In genomic region chr12:62730649-62731377, GRCh38 we compare ENCODE assay signal across 9 cellular contexts.
DNase-seq lines count a peak whose midpoint lies in the region; ATAC-seq and TF ChIP-seq lines count a peak whose summit lies in the region.
"Had no signal": no experiment of that assay in that cellular context is flagged by ENCODE, and none has a peak within 500 bp of the region (broad histone marks: within the 10 kb centered on the region; RNA-seq: fewer than 3 reads in every experiment).

No MANE protein-coding gene starts in this region.

- H3K9me3 Mint-ChIP-seq in GM23338: no peaks in the 10 kb centered on the region; the same call in 2 of the 3 replicates
- no peaks in the 10 kb centered on the region for H3K9me3 Mint-ChIP-seq in activated T-cell treated with anti-CD3 and anti-CD28 coated beads, Interleukin-2, amount 50 U/mL, for 72 hours

- H3K27me3 Mint-ChIP-seq in GM23338 (ENCODE audit: insufficient read depth, low read depth, poor library complexity): peaks cover 7% of the 10 kb centered on the region
- H3K27me3 Mint-ChIP-seq in activated T-cell treated with anti-CD3 and anti-CD28 coated beads, Interleukin-2, amount 50 U/mL, for 72 hours (ENCODE audit: low read depth): peaks cover 5% of the 10 kb centered on the region

- no peak overlapping the region for H3K9ac ChIP-seq in fibroblast of lung (ENCODE audit: insufficient read depth, low read length)
- no peak overlapping the region for H3K9ac ChIP-seq in subcutaneous abdominal adipose tissue (ENCODE audit: low read length in 5 of 5)

- 0 out of 2 replicates have a peak, but pooled peaks cover 4% of the 10 kb centered on the region for H3F3A ChIP-seq in GM23338 (replicated peaks; ENCODE audit: low read depth)

- H3K36me3 Mint-ChIP-seq in GM23338 (ENCODE audit: low read depth): peaks cover 8% of the 10 kb centered on the region; the same call in 2 of the 3 replicates
- no peaks in the 10 kb centered on the region for H3K36me3 Mint-ChIP-seq in activated T-cell treated with anti-CD3 and anti-CD28 coated beads, Interleukin-2, amount 50 U/mL, for 72 hours (ENCODE audit: insufficient read depth in 2 of 2)

- H3K36me3 ChIP-seq in GM23338 (ENCODE audit: insufficient read depth): no peaks in the 10 kb centered on the region
- no peaks in the 10 kb centered on the region for H3K36me3 ChIP-seq in fibroblast of lung (ENCODE audit: control insufficient read depth, insufficient read depth, low read length)
- H3K36me3 ChIP-seq in subcutaneous abdominal adipose tissue (ENCODE audit: control insufficient read depth in 5 of 5, insufficient read depth in 5 of 5, low read length in 5 of 5): no peaks in the 10 kb centered on the region
- no peaks in the 10 kb centered on the region for H3K36me3 ChIP-seq in BE2C
- H3K36me3 ChIP-seq: right lobe of liver had no signal

- no peak overlapping the region for H3K4me3 Mint-ChIP-seq in GM23338
- no peak overlapping the region for H3K4me3 Mint-ChIP-seq in activated T-cell treated with anti-CD3 and anti-CD28 coated beads, Interleukin-2, amount 50 U/mL, for 72 hours

- H3K4me1 ChIP-seq in GM23338 (ENCODE audit: insufficient read depth) (peaks cover 28% of the 10 kb centered on the region), fibroblast of lung (ENCODE audit: control insufficient read depth, extremely low read depth, insufficient read depth, low read length) (peaks cover 30% of the 10 kb centered on the region), subcutaneous abdominal adipose tissue (ENCODE audit: control insufficient read depth in 5 of 5, insufficient read depth in 5 of 5, low read length in 5 of 5) (peaks cover 8 to 36% (median 25%) of the 10 kb centered on the region in 5 donors), BE2C (no peaks in the 10 kb centered on the region)
- H3K4me1 ChIP-seq: right lobe of liver had no signal

- no peak overlapping the region for H3K4me2 ChIP-seq in GM23338
- H3K4me2 ChIP-seq in fibroblast of lung (ENCODE audit: extremely low read depth, insufficient read depth, low read length): peak overlapping the region; percentile 89

- H3K4me3 ChIP-seq in GM23338 (no peak overlapping the region), fibroblast of lung (replicated peaks in 1 of 4; ENCODE audit: control extremely low read depth in 1 of 4, insufficient read depth in 1 of 4, low read depth in 3 of 4, low read length in 4 of 4) (peak overlapping the region in 3 of 4 experiments; percentile 3 to 21 (median 7)), subcutaneous abdominal adipose tissue (ENCODE audit: low read depth in 1 of 5, low read length in 5 of 5) (peak overlapping the region; percentile 4 to 38 (median 29)), BE2C (ENCODE audit: low read depth, low read length) (no peak overlapping the region)
- H3K4me3 ChIP-seq: right lobe of liver had no signal

- DNase-seq in GM23338 (ENCODE audit: low spot score) (no peak), RPMI8226 (peak; percentile 65), fibroblast of lung (ENCODE audit: low read depth in 2 of 2) (peak; percentile 65 to 92), BE2C (no peak)
- no peak for DNase-seq in activated T-cell treated with anti-CD3 and anti-CD28 coated beads, Interleukin-2, amount 50 U/mL, for 72 hours
- DNase-seq: right lobe of liver had no signal

- no peaks in the 10 kb centered on the region; the same call in 1 of the 2 replicates for H4K20me1 ChIP-seq in GM23338 (replicated peaks; ENCODE audit: insufficient read depth)
- H4K20me1 ChIP-seq in fibroblast of lung (ENCODE audit: control insufficient read depth, extremely low read depth, insufficient read depth, low read length): no peaks in the 10 kb centered on the region

- ATAC-seq in GM23338 (no peak), HG02981 (IDR thresholded peaks at IDR 0.05; ENCODE audit: unreplicated experiment) (no peak), esophagus mucosa (no peak)
- ATAC-seq in activated T-cell treated with anti-CD3 and anti-CD28 coated beads, Interleukin-2, amount 50 U/mL, for 72 hours (replicated peaks in 1 of 2): no peak

- TF ChIP-seq CTCF in GM23338 (conservative IDR thresholded peaks at IDR 0.05; ENCODE audit: low read depth in 2 of 2) (no peak), fibroblast of lung (conservative IDR thresholded peaks at IDR 0.05 in 1 of 2, IDR thresholded peaks at IDR 0.05 in 1 of 2; ENCODE audit: low read depth in 1 of 2, low read length in 2 of 2) (no peak), BE2C (IDR thresholded peaks at IDR 0.05; ENCODE audit: low read depth, low read length) (no peak)

- H3K27me3 ChIP-seq in GM23338 (ENCODE audit: insufficient read depth): no peaks in the 10 kb centered on the region
- H3K27me3 ChIP-seq in fibroblast of lung (ENCODE audit: control insufficient read depth, insufficient read depth, low read length): no peaks in the 10 kb centered on the region
- H3K27me3 ChIP-seq in subcutaneous abdominal adipose tissue (ENCODE audit: control insufficient read depth in 5 of 5, insufficient read depth in 4 of 5, low read length in 5 of 5): no peaks in the 10 kb centered on the region
- H3K27me3 ChIP-seq in BE2C: no peaks in the 10 kb centered on the region
- H3K27me3 ChIP-seq: right lobe of liver had no signal

- H2AFZ ChIP-seq in GM23338: no peak overlapping the region
- no peak overlapping the region for H2AFZ ChIP-seq in fibroblast of lung (ENCODE audit: low read length)

- peak overlapping the region; percentile 22; the same call in 1 of the 2 replicates for H3K27ac ChIP-seq in GM23338 (ENCODE audit: low read depth)
- peak overlapping the region; percentile 85 for H3K27ac ChIP-seq in fibroblast of lung (ENCODE audit: insufficient read depth, low read length)
- H3K27ac ChIP-seq in subcutaneous abdominal adipose tissue (ENCODE audit: low read depth, low read length): peak overlapping the region; percentile 61
- H3K27ac ChIP-seq: right lobe of liver had no signal

- peaks cover 38% of the 10 kb centered on the region for H3K4me1 Mint-ChIP-seq in GM23338
- no peaks in the 10 kb centered on the region for H3K4me1 Mint-ChIP-seq in activated T-cell treated with anti-CD3 and anti-CD28 coated beads, Interleukin-2, amount 50 U/mL, for 72 hours (ENCODE audit: low read depth)

- no peaks in the 10 kb centered on the region for H3K9me2 ChIP-seq in GM23338 (ENCODE audit: insufficient read depth)

- no peak overlapping the region for H3K27ac Mint-ChIP-seq in GM23338
- no peak overlapping the region for H3K27ac Mint-ChIP-seq in activated T-cell treated with anti-CD3 and anti-CD28 coated beads, Interleukin-2, amount 50 U/mL, for 72 hours

- H3K79me2 ChIP-seq in GM23338 (replicated peaks; ENCODE audit: insufficient read depth) (no peaks in the 10 kb centered on the region), fibroblast of lung (ENCODE audit: control insufficient read depth, insufficient read depth, low read length) (no peaks in the 10 kb centered on the region)

- no peaks in the 10 kb centered on the region for H3K9me3 ChIP-seq in fibroblast of lung (ENCODE audit: control insufficient read depth, insufficient read depth, low read depth, low read length)
- H3K9me3 ChIP-seq in subcutaneous abdominal adipose tissue (ENCODE audit: control insufficient read depth in 5 of 5, low read length in 5 of 5): no peaks in the 10 kb centered on the region
- no peaks in the 10 kb centered on the region for H3K9me3 ChIP-seq in BE2C
- H3K9me3 ChIP-seq: right lobe of liver had no signal

TF ChIP-seq in GM23338, 12 proteins besides CTCF, POLR2A, EP300 and RAD21 (continues in another document):
- TF ChIP-seq JUNB (IDR thresholded peaks at IDR 0.05; ENCODE audit: unreplicated experiment): no peak
- no peak for TF ChIP-seq CREB1 (CRISPR knock-in tag; IDR thresholded peaks at IDR 0.05; ENCODE audit: low read depth)
- no peak for TF ChIP-seq ZNF331 (CRISPR knock-in tag; IDR thresholded peaks at IDR 0.05; ENCODE audit: low read depth)

Comparison
In these comparisons a context has a peak if more than half of its experiments do, and no peak if none do; other contexts are left out.
1. DNase-seq: peak in RPMI8226 (single experiment) and fibroblast of lung (2 of 2); none in GM23338 (single experiment), activated T-cell treated with anti-CD3 and anti-CD28 coated beads, Interleukin-2, amount 50 U/mL, for 72 hours (0 of 2) and BE2C (single experiment).
2. H3K27ac ChIP-seq: peak in every context shown above with its lines; median percentile 85 in fibroblast of lung; 61 in subcutaneous abdominal adipose tissue; 22 in GM23338.
3. H3K4me3 ChIP-seq: peak in fibroblast of lung (3 of 4) and subcutaneous abdominal adipose tissue (5 of 5); none in GM23338 (single experiment) and BE2C (single experiment).